Comparison of ENCODE assay signal across 18 cellular contexts in genomic region chr2:222310747-222311320, GRCh38. TPM values are rescaled to one million over a fixed set of nuclear protein-coding genes. Genes with fewer than 3 reads are reported as not detected.
DNase-seq lines count a peak whose midpoint lies in the region; ATAC-seq and TF ChIP-seq lines count a peak whose summit lies in the region.
"Had no signal": no experiment of that assay in that cellular context is flagged by ENCODE, and none has a peak within 500 bp of the region (broad histone marks: within the 10 kb centered on the region; RNA-seq: fewer than 3 reads in every experiment).

No MANE protein-coding gene starts in this region.

- intact Hi-C loops in activated T-helper 2 cell treated with anti-CD3 and anti-CD28 coated beads, Interferon-gamma antibody, Interleukin-2, Interleukin-4, amounts not matched to agents 10 μg/mL and 5 μg/mL and 100 μg/mL, durations not matched to agents 14 hours and 24 hours and 36 hours (cut with micrococcal nuclease) = no loop called here

- no peaks in the 10 kb centered on the region for H3K36me3 ChIP-seq in iPS-15b (ENCODE audit: control insufficient read depth, insufficient read depth, low read length)
- H3K36me3 ChIP-seq: Peyer's patch had no signal

- peaks cover 100% of the 10 kb centered on the region for H3K27me3 ChIP-seq in iPS-15b (ENCODE audit: control insufficient read depth, insufficient read depth, low read length)

- H3K4me1 ChIP-seq in iPS-15b (ENCODE audit: control insufficient read depth, insufficient read depth, low read length) = peaks cover 10% of the 10 kb centered on the region

- H3K27ac Mint-ChIP-seq in activated T-cell treated with anti-CD3 and anti-CD28 coated beads, Interleukin-2, amount 50 U/mL, for 72 hours = peak overlapping the region; percentile 48
- H3K27ac Mint-ChIP-seq in activated T-cell treated with anti-CD3 and anti-CD28 coated beads, Interleukin-2, amount 50 U/mL, for 24 hours = no peak overlapping the region
- H3K27ac Mint-ChIP-seq in IgD-negative memory B cell (peak overlapping the region; percentile 27 to 94 (median 88)), type B pancreatic cell (peak overlapping the region; percentile 6)
- no peak overlapping the region for H3K27ac Mint-ChIP-seq in activated T-helper 2 cell treated with anti-CD3 and anti-CD28 coated beads, Interferon-gamma antibody, Interleukin-2, Interleukin-4, amounts not matched to agents 10 μg/mL and 5 μg/mL and 100 μg/mL, durations not matched to agents 14 hours and 24 hours and 36 hours

- no peak for DNase-seq in activated T-cell treated with anti-CD3 and anti-CD28 coated beads, Interleukin-2, amount 50 U/mL, for 72 hours
- no peak for DNase-seq in activated T-cell treated with anti-CD3 and anti-CD28 coated beads, Interleukin-2, amount 50 U/mL, for 24 hours
- no peak for DNase-seq in type B pancreatic cell (ENCODE audit: extremely low spot score, unreplicated experiment)
- no peak for DNase-seq in activated T-helper 2 cell treated with anti-CD3 and anti-CD28 coated beads, Interferon-gamma antibody, Interleukin-2, Interleukin-4, amounts not matched to agents 10 μg/mL and 5 μg/mL and 100 μg/mL, durations not matched to agents 14 hours and 24 hours and 36 hours (ENCODE audit: low spot score)
- no peak for DNase-seq in NCI-H524 (lab: John Stamatoyannopoulos, UW)
- DNase-seq: CD4-positive, CD25-positive, alpha-beta regulatory T cell; COR-L47; DMS79; GM23248; Karpas-422; NCI-H1105 treated with DMSO at 0.1 percent for 48 hours; NCI-H2081 treated with DMSO at 0.1 percent for 48 hours; NCI-H2171 treated with DMSO at 0.1 percent for 48 hours; Peyer's patch had no signal

- H3K27me3 Mint-ChIP-seq in activated T-cell treated with anti-CD3 and anti-CD28 coated beads, Interleukin-2, amount 50 U/mL, for 72 hours (ENCODE audit: low read depth) = peaks cover 98% of the 10 kb centered on the region
- peaks cover 100% of the 10 kb centered on the region for H3K27me3 Mint-ChIP-seq in activated T-cell treated with anti-CD3 and anti-CD28 coated beads, Interleukin-2, amount 50 U/mL, for 24 hours
- H3K27me3 Mint-ChIP-seq in IgD-negative memory B cell = peaks cover 84% of the 10 kb centered on the region
- H3K27me3 Mint-ChIP-seq in type B pancreatic cell = peaks cover 100% of the 10 kb centered on the region
- H3K27me3 Mint-ChIP-seq in activated T-helper 2 cell treated with anti-CD3 and anti-CD28 coated beads, Interferon-gamma antibody, Interleukin-2, Interleukin-4, amounts not matched to agents 10 μg/mL and 5 μg/mL and 100 μg/mL, durations not matched to agents 14 hours and 24 hours and 36 hours (ENCODE audit: low read depth) = peaks cover 97% of the 10 kb centered on the region

- no peak for TF ChIP-seq CTCF in type B pancreatic cell (conservative IDR thresholded peaks at IDR 0.05)

- peaks cover 2 to 3% of the 10 kb centered on the region in 2 donors for H3K36me3 Mint-ChIP-seq in activated T-cell treated with anti-CD3 and anti-CD28 coated beads, Interleukin-2, amount 50 U/mL, for 72 hours (ENCODE audit: insufficient read depth in 2 of 2)
- H3K36me3 Mint-ChIP-seq in activated T-cell treated with anti-CD3 and anti-CD28 coated beads, Interleukin-2, amount 50 U/mL, for 24 hours (ENCODE audit: low read depth) = no peaks in the 10 kb centered on the region
- peaks cover 2% of the 10 kb centered on the region for H3K36me3 Mint-ChIP-seq in IgD-negative memory B cell
- peaks cover 4% of the 10 kb centered on the region for H3K36me3 Mint-ChIP-seq in type B pancreatic cell
- no peaks in the 10 kb centered on the region for H3K36me3 Mint-ChIP-seq in activated T-helper 2 cell treated with anti-CD3 and anti-CD28 coated beads, Interferon-gamma antibody, Interleukin-2, Interleukin-4, amounts not matched to agents 10 μg/mL and 5 μg/mL and 100 μg/mL, durations not matched to agents 14 hours and 24 hours and 36 hours (ENCODE audit: low read depth)

- peak overlapping the region; percentile 6 for H3K4me3 ChIP-seq in iPS-15b (ENCODE audit: low read depth, low read length)
- H3K4me3 ChIP-seq: GM23248, Peyer's patch had no signal

- H3K9ac ChIP-seq in iPS-15b (ENCODE audit: low read depth, low read length) = no peak overlapping the region
- H3K9ac ChIP-seq: GM23248 had no signal

- no peaks in the 10 kb centered on the region for H3K9me3 ChIP-seq in iPS-15b (ENCODE audit: control insufficient read depth, insufficient read depth, low read length)

- peaks cover 26% of the 10 kb centered on the region for H3K4me1 Mint-ChIP-seq in activated T-cell treated with anti-CD3 and anti-CD28 coated beads, Interleukin-2, amount 50 U/mL, for 72 hours (ENCODE audit: low read depth)
- H3K4me1 Mint-ChIP-seq in activated T-cell treated with anti-CD3 and anti-CD28 coated beads, Interleukin-2, amount 50 U/mL, for 24 hours (ENCODE audit: low read depth) = peaks cover 16% of the 10 kb centered on the region
- H3K4me1 Mint-ChIP-seq in IgD-negative memory B cell (peaks cover 5 to 14% (median 10%) of the 10 kb centered on the region in 3 donors), type B pancreatic cell (ENCODE audit: unreplicated experiment) (peaks cover 14% of the 10 kb centered on the region)
- peaks cover 8% of the 10 kb centered on the region for H3K4me1 Mint-ChIP-seq in activated T-helper 2 cell treated with anti-CD3 and anti-CD28 coated beads, Interferon-gamma antibody, Interleukin-2, Interleukin-4, amounts not matched to agents 10 μg/mL and 5 μg/mL and 100 μg/mL, durations not matched to agents 14 hours and 24 hours and 36 hours (ENCODE audit: low read depth)

- no peak for ATAC-seq in activated T-cell treated with anti-CD3 and anti-CD28 coated beads, Interleukin-2, amount 50 U/mL, for 72 hours (replicated peaks in 1 of 2)
- ATAC-seq: HCT116 had no signal

- H3K4me3 Mint-ChIP-seq in activated T-cell treated with anti-CD3 and anti-CD28 coated beads, Interleukin-2, amount 50 U/mL, for 72 hours = no peak overlapping the region
- no peak overlapping the region for H3K4me3 Mint-ChIP-seq in activated T-cell treated with anti-CD3 and anti-CD28 coated beads, Interleukin-2, amount 50 U/mL, for 24 hours
- H3K4me3 Mint-ChIP-seq in IgD-negative memory B cell = peak overlapping the region in 2 of 4 donors; percentile 21 to 75
- H3K4me3 Mint-ChIP-seq in type B pancreatic cell = peak overlapping the region; percentile 6
- H3K4me3 Mint-ChIP-seq in activated T-helper 2 cell treated with anti-CD3 and anti-CD28 coated beads, Interferon-gamma antibody, Interleukin-2, Interleukin-4, amounts not matched to agents 10 μg/mL and 5 μg/mL and 100 μg/mL, durations not matched to agents 14 hours and 24 hours and 36 hours (ENCODE audit: low read depth) = no peak overlapping the region

- peaks cover 0 to 2% of the 10 kb centered on the region in 2 donors for H3K9me3 Mint-ChIP-seq in activated T-cell treated with anti-CD3 and anti-CD28 coated beads, Interleukin-2, amount 50 U/mL, for 72 hours
- no peaks in the 10 kb centered on the region for H3K9me3 Mint-ChIP-seq in activated T-cell treated with anti-CD3 and anti-CD28 coated beads, Interleukin-2, amount 50 U/mL, for 24 hours
- H3K9me3 Mint-ChIP-seq in IgD-negative memory B cell = peaks cover 0 to 12% (median 0%) of the 10 kb centered on the region in 3 donors
- H3K9me3 Mint-ChIP-seq in type B pancreatic cell = no peaks in the 10 kb centered on the region
- H3K9me3 Mint-ChIP-seq in activated T-helper 2 cell treated with anti-CD3 and anti-CD28 coated beads, Interferon-gamma antibody, Interleukin-2, Interleukin-4, amounts not matched to agents 10 μg/mL and 5 μg/mL and 100 μg/mL, durations not matched to agents 14 hours and 24 hours and 36 hours = no peaks in the 10 kb centered on the region

RNA-seq across cellular contexts. Expression of gene PAX3, which starts 12.0 kb away (rescaled TPM):
- total RNA-seq in activated T-cell treated with anti-CD3 and anti-CD28 coated beads, Interleukin-2, amount 50 U/mL, for 72 hours = not detected
- polyA plus RNA-seq in IgD-negative memory B cell = not detected
- total RNA-seq in type B pancreatic cell (ENCODE audit: low replicate concordance) = 66.7 TPM in 1 of 2 replicates, not detected in the other
- not detected in 2 replicates for total RNA-seq in activated T-helper 2 cell treated with anti-CD3 and anti-CD28 coated beads, Interferon-gamma antibody, Interleukin-2, Interleukin-4, amounts not matched to agents 10 μg/mL and 5 μg/mL and 100 μg/mL, durations not matched to agents 14 hours and 24 hours and 36 hours
- total RNA-seq: CD4-positive, CD25-positive, alpha-beta regulatory T cell; GM23248; OCI-LY7; Peyer's patch had no signal
- polyA plus RNA-seq: CD4-positive, CD25-positive, alpha-beta regulatory T cell; GM23248 had no signal

Comparison
In these comparisons a context has a peak if more than half of its experiments do, and no peak if none do; other contexts are left out.
1. H3K27ac Mint-ChIP-seq: peak in activated T-cell treated with anti-CD3 and anti-CD28 coated beads, Interleukin-2, amount 50 U/mL, for 72 hours (single experiment), IgD-negative memory B cell (3 of 3) and type B pancreatic cell (single experiment); none in activated T-cell treated with anti-CD3 and anti-CD28 coated beads, Interleukin-2, amount 50 U/mL, for 24 hours (single experiment) and activated T-helper 2 cell treated with anti-CD3 and anti-CD28 coated beads, Interferon-gamma antibody, Interleukin-2, Interleukin-4, amounts not matched to agents 10 μg/mL and 5 μg/mL and 100 μg/mL, durations not matched to agents 14 hours and 24 hours and 36 hours (single experiment).